In genomic region chr18:63321291-63321690, GRCh38 we compare ENCODE assay signal across 8 cellular contexts. TPM values are rescaled to one million over a fixed set of nuclear protein-coding genes. Genes with fewer than 3 reads are reported as not detected.
DNase-seq lines count a peak whose midpoint lies in the region; ATAC-seq and TF ChIP-seq lines count a peak whose summit lies in the region.

No MANE protein-coding gene starts in this region.

- H3K4me3 ChIP-seq in SU-DHL-6 (ENCODE audit: insufficient read depth, low read length, poor library complexity, severe bottlenecking) (peak overlapping the region; percentile 39), iPS-15b (ENCODE audit: low read depth, low read length) (peak overlapping the region; percentile 62), testis (peak overlapping the region; percentile 48 to 71)

- H3K4me1 Mint-ChIP-seq in activated CD4-positive, alpha-beta T cell treated with anti-CD3 and anti-CD28 coated beads, Interleukin-2, amount 10 ng/mL, durations not matched to agents 7 days and 5 days: peaks cover 21% of the 10 kb centered on the region

- TF ChIP-seq CTCF in SU-DHL-6 (IDR thresholded peaks at IDR 0.05; ENCODE audit: insufficient read depth, low read length, poor library complexity, severe bottlenecking) (no peak), testis (IDR thresholded peaks at IDR 0.05) (no peak)

- peak overlapping the region; percentile 83 for H3K27ac ChIP-seq in SU-DHL-6 (ENCODE audit: low read depth, low read length)
- H3K27ac ChIP-seq in testis: peak overlapping the region in 1 of 2 donors; percentile 93

- H3K9me3 ChIP-seq in SU-DHL-6 (ENCODE audit: insufficient read depth, low read length) (no peaks in the 10 kb centered on the region), iPS-15b (ENCODE audit: control insufficient read depth, insufficient read depth, low read length) (no peaks in the 10 kb centered on the region), testis (no peaks in the 10 kb centered on the region)

- 49 to 59% methylated on average over 9 of the region's 9 CpGs for WGBS in testis, 2 donors

- no peaks in the 10 kb centered on the region for H3K27me3 Mint-ChIP-seq in activated CD4-positive, alpha-beta T cell treated with anti-CD3 and anti-CD28 coated beads, Interleukin-2, amount 10 ng/mL, durations not matched to agents 7 days and 5 days

- H3K4me1 ChIP-seq in iPS-15b (ENCODE audit: control insufficient read depth, insufficient read depth, low read length): peaks cover 4% of the 10 kb centered on the region
- H3K4me1 ChIP-seq in testis: peaks cover 14% of the 10 kb centered on the region

- no peak for ATAC-seq in HG03571 (IDR thresholded peaks at IDR 0.05; ENCODE audit: unreplicated experiment)
- ATAC-seq in HG03039 (IDR thresholded peaks at IDR 0.05; ENCODE audit: unreplicated experiment): no peak

- H3K27ac Mint-ChIP-seq in activated CD4-positive, alpha-beta T cell treated with anti-CD3 and anti-CD28 coated beads, Interleukin-2, amount 10 ng/mL, durations not matched to agents 7 days and 5 days: peak overlapping the region; percentile 91

- no peak overlapping the region for H2AFZ ChIP-seq in SU-DHL-6 (ENCODE audit: low read depth, low read length, severe bottlenecking)

- no peak for DNase-seq in activated CD4-positive, alpha-beta T cell treated with anti-CD3 and anti-CD28 coated beads, Interleukin-2, amount 10 ng/mL, durations not matched to agents 7 days and 5 days
- no peak for DNase-seq in activated CD4-positive, alpha-beta T cell treated with anti-CD3 and anti-CD28 coated beads, Interleukin-2, amount 50 U/mL, for 1 hour
- DNase-seq in testis (no peak), HCEC 1CT (no peak)

- intact Hi-C loops in testis (cut with DNase I; ENCODE audit: low total_unique reads): loop anchor here (5.0 kb wide), 1 partner anchor 194 kb away; no protein-coding TSS in a partner anchor

- H3K4me3 Mint-ChIP-seq in activated CD4-positive, alpha-beta T cell treated with anti-CD3 and anti-CD28 coated beads, Interleukin-2, amount 10 ng/mL, durations not matched to agents 7 days and 5 days: peak overlapping the region; percentile 81

- peaks cover 28% of the 10 kb centered on the region for H3K36me3 Mint-ChIP-seq in activated CD4-positive, alpha-beta T cell treated with anti-CD3 and anti-CD28 coated beads, Interleukin-2, amount 10 ng/mL, durations not matched to agents 7 days and 5 days (ENCODE audit: low read depth)

- H3K9ac ChIP-seq in SU-DHL-6 (ENCODE audit: low read length): peak overlapping the region; percentile 54
- H3K9ac ChIP-seq in iPS-15b (ENCODE audit: low read depth, low read length): no peak overlapping the region

- POLR2A ChIA-PET in activated CD4-positive, alpha-beta T cell treated with anti-CD3 and anti-CD28 coated beads, Interleukin-2, amount 10 ng/mL, durations not matched to agents 7 days and 5 days (lab: Charles Lee): no interaction called here

- H3K79me2 ChIP-seq in SU-DHL-6 (ENCODE audit: insufficient read depth, low read length): peaks cover 33% of the 10 kb centered on the region

- H3K36me3 ChIP-seq in SU-DHL-6 (ENCODE audit: low read length): peaks cover 24% of the 10 kb centered on the region
- no peaks in the 10 kb centered on the region for H3K36me3 ChIP-seq in iPS-15b (ENCODE audit: control insufficient read depth, insufficient read depth, low read length)
- H3K36me3 ChIP-seq in testis (ENCODE audit: low read depth, missing control alignments): no peaks in the 10 kb centered on the region

- TF ChIP-seq POLR2A in testis (IDR thresholded peaks at IDR 0.05): no peak

- H3K4me2 ChIP-seq in SU-DHL-6 (ENCODE audit: low read depth, low read length, poor library complexity, severe bottlenecking): peak overlapping the region; percentile 60

- no peaks in the 10 kb centered on the region for H3K9me2 ChIP-seq in SU-DHL-6 (replicated peaks; ENCODE audit: insufficient read depth, low read length)

- no peaks in the 10 kb centered on the region for H3K27me3 ChIP-seq in SU-DHL-6 (ENCODE audit: low read length)
- peaks cover 38% of the 10 kb centered on the region for H3K27me3 ChIP-seq in iPS-15b (ENCODE audit: control insufficient read depth, insufficient read depth, low read length)
- no peaks in the 10 kb centered on the region for H3K27me3 ChIP-seq in testis

- H4K20me1 ChIP-seq in SU-DHL-6 (ENCODE audit: low read depth, low read length): 0 out of 2 replicates have a peak, but pooled peaks cover 1% of the 10 kb centered on the region

- H3F3A ChIP-seq in SU-DHL-6 (ENCODE audit: insufficient read depth): peaks cover 26% of the 10 kb centered on the region

- no peaks in the 10 kb centered on the region for H3K9me3 Mint-ChIP-seq in activated CD4-positive, alpha-beta T cell treated with anti-CD3 and anti-CD28 coated beads, Interleukin-2, amount 10 ng/mL, durations not matched to agents 7 days and 5 days

- CTCF ChIA-PET in activated CD4-positive, alpha-beta T cell treated with anti-CD3 and anti-CD28 coated beads, Interleukin-2, amount 10 ng/mL, durations not matched to agents 7 days and 5 days (lab: Charles Lee): interaction anchor here (0.9 to 1.6 kb wide), 3 partner anchors 11 to 328 kb away, joined by 3 to 4 read pairs (median 3); no protein-coding TSS in a partner anchor

RNA-seq across cellular contexts. Expression of gene BCL2, which starts 1.7 kb away (rescaled TPM):
- total RNA-seq in activated CD4-positive, alpha-beta T cell treated with anti-CD3 and anti-CD28 coated beads, Interleukin-2, amount 10 ng/mL, durations not matched to agents 7 days and 5 days: 100 to 1,000 TPM; 113 to 119 TPM
- 10 to 100 TPM; 16.0 to 20.8 TPM for total RNA-seq in testis
- 6.3 TPM for polyA plus RNA-seq in testis (ENCODE audit: insufficient read depth, low read depth, low replicate concordance)

RNA-seq across cellular contexts. Expression of gene KDSR, which starts 45.7 kb away (rescaled TPM):
- total RNA-seq in activated CD4-positive, alpha-beta T cell treated with anti-CD3 and anti-CD28 coated beads, Interleukin-2, amount 10 ng/mL, durations not matched to agents 7 days and 5 days: 10 to 100 TPM; 56.1 to 56.6 TPM
- 10 to 100 TPM; 41.7 to 64.1 TPM for total RNA-seq in testis
- polyA plus RNA-seq in testis (ENCODE audit: insufficient read depth, low read depth, low replicate concordance): 30.2 TPM

Comparison
In these comparisons a context has a peak if more than half of its experiments do, and no peak if none do; other contexts are left out.
1. RNA of gene BCL2, which starts 1.7 kb away (total RNA-seq): 113 to 119 TPM in activated CD4-positive, alpha-beta T cell treated with anti-CD3 and anti-CD28 coated beads, Interleukin-2, amount 10 ng/mL, durations not matched to agents 7 days and 5 days; 16.0 to 20.8 TPM in testis; every median in the first group is over 4 times any median in the second.
2. Peak in every context shown above with its lines, with median percentiles within 50 percentile points of each other: H3K4me3 ChIP-seq.